ENCODE assay signal across 1 cellular context in the genomic region with DNA sequence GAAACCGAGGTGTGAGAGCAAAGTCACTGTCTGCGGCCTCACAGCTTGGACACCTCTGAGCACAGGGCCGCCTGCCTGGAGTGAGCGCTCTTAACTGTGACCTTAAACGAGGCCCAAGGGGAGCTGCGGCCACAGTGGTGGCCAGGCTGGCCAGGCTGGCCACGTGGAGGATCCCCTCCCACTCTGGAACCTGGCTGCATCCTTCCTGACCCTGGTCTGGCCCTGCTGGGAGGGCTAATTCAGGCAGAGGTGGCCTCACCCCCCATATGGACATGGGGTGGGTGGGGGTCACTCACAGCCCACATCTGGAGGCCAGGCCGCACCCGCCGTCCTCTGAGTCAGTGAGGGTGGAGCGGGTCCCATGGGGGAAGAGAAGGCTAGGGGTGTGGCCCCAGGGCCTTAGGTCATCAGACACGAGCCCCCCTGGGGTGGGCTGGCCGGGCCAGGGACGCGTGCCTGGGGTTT.
TF ChIP-seq lines count a peak whose summit lies in the region.

No MANE protein-coding gene starts in this region.

TF ChIP-seq in GM23338, 12 proteins besides CTCF, POLR2A, EP300 and RAD21 (continued from another document):
- TF ChIP-seq NANOG (IDR thresholded peaks at IDR 0.05; ENCODE audit: borderline replicate concordance) (no peak), POLR2AphosphoS5 (IDR thresholded peaks at IDR 0.05; ENCODE audit: low read depth) (no peak; the same call in 1 of the 2 replicates), ZNF331 (CRISPR knock-in tag; IDR thresholded peaks at IDR 0.05; ENCODE audit: low read depth) (no peak), CREB1 (CRISPR knock-in tag; IDR thresholded peaks at IDR 0.05; ENCODE audit: low read depth) (no peak), JUNB (IDR thresholded peaks at IDR 0.05; ENCODE audit: unreplicated experiment) (no peak), STAT1 (IDR thresholded peaks at IDR 0.05; ENCODE audit: unreplicated experiment) (no peak)
- TF ChIP-seq, protein P1, sequence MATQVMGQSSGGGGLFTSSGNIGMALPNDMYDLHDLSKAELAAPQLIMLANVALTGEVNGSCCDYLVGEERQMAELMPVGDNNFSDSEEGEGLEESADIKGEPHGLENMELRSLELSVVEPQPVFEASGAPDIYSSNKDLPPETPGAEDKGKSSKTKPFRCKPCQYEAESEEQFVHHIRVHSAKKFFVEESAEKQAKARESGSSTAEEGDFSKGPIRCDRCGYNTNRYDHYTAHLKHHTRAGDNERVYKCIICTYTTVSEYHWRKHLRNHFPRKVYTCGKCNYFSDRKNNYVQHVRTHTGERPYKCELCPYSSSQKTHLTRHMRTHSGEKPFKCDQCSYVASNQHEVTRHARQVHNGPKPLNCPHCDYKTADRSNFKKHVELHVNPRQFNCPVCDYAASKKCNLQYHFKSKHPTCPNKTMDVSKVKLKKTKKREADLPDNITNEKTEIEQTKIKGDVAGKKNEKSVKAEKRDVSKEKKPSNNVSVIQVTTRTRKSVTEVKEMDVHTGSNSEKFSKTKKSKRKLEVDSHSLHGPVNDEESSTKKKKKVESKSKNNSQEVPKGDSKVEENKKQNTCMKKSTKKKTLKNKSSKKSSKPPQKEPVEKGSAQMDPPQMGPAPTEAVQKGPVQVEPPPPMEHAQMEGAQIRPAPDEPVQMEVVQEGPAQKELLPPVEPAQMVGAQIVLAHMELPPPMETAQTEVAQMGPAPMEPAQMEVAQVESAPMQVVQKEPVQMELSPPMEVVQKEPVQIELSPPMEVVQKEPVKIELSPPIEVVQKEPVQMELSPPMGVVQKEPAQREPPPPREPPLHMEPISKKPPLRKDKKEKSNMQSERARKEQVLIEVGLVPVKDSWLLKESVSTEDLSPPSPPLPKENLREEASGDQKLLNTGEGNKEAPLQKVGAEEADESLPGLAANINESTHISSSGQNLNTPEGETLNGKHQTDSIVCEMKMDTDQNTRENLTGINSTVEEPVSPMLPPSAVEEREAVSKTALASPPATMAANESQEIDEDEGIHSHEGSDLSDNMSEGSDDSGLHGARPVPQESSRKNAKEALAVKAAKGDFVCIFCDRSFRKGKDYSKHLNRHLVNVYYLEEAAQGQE (IDR thresholded peaks at IDR 0.05; ENCODE audit: unreplicated experiment): no peak
